ENCODE assay signal across 18 cellular contexts in genomic region chr12:11991604-11992003, GRCh38.
"Had no signal": no experiment of that assay in that cellular context is flagged by ENCODE, and none has a peak within 500 bp of the region (broad histone marks: within the 10 kb centered on the region; RNA-seq: fewer than 3 reads in every experiment).

No MANE protein-coding gene starts in this region.

- H3K27me3 Mint-ChIP-seq: activated T-helper 17 cell treated with anti-CD3 and anti-CD28 coated beads, Interleukin-2, amount 50 U/mL, for 72 hours; stimulated activated naive CD8-positive, alpha-beta T cell treated with anti-CD3 and anti-CD28 coated beads, Interleukin-15, Interleukin-2, amounts not matched to agents 100 ng/mL and 50 ng/mL, for 24 hours; T-cell had no signal

- H3K4me1 ChIP-seq: esophagus squamous epithelium, foreskin keratinocyte, left lung, psoas muscle had no signal

- H3K36me3 ChIP-seq: esophagus squamous epithelium, left lung, WERI-Rb-1 had no signal

- H3K27ac ChIP-seq: dorsolateral prefrontal cortex, esophagus squamous epithelium, foreskin keratinocyte, left lung, psoas muscle had no signal

- H3K27ac Mint-ChIP-seq: activated CD8-positive, alpha-beta T cell treated with anti-CD3 and anti-CD28 coated beads, Interleukin-2, amount 10 ng/mL, durations not matched to agents 7 days and 5 days; activated T-helper 17 cell treated with anti-CD3 and anti-CD28 coated beads, Interleukin-2, amount 50 U/mL, for 72 hours; nephron progenitor cell; T-cell had no signal

- H3K4me3 Mint-ChIP-seq: activated CD8-positive, alpha-beta T cell treated with anti-CD3 and anti-CD28 coated beads, Interleukin-2, amount 10 ng/mL, durations not matched to agents 7 days and 5 days; activated T-helper 17 cell treated with anti-CD3 and anti-CD28 coated beads, Interleukin-2, amount 50 U/mL, for 72 hours; nephron progenitor cell; stimulated activated naive CD8-positive, alpha-beta T cell treated with anti-CD3 and anti-CD28 coated beads, Interleukin-15, Interleukin-2, amounts not matched to agents 100 ng/mL and 50 ng/mL, for 24 hours; T-cell had no signal

- H3K4me1 Mint-ChIP-seq: nephron progenitor cell had no signal

- DNase-seq: activated CD4-positive, alpha-beta T cell treated with anti-CD3 and anti-CD28 coated beads for 4 hours; activated CD8-positive, alpha-beta T cell treated with anti-CD3 and anti-CD28 coated beads, Interleukin-2, amount 10 ng/mL, durations not matched to agents 7 days and 5 days; activated naive CD4-positive, alpha-beta T cell treated with anti-CD3 and anti-CD28 coated beads, Interleukin-2, amount 50 U/mL, for 16 hours; amygdala; dorsolateral prefrontal cortex; esophagus squamous epithelium; head of caudate nucleus; left lung; nephron progenitor cell; psoas muscle; stimulated activated CD4-positive, alpha-beta T cell treated with anti-CD3 and anti-CD28 coated beads, Interleukin-4, amount 100 ng/mL, for 1 hour; stimulated activated CD8-positive, alpha-beta memory T cell treated with anti-CD3 and anti-CD28 coated beads, Interleukin-4, amount 100 ng/mL, for 48 hours; T-cell had no signal

- H3K4me3 ChIP-seq: dorsolateral prefrontal cortex, esophagus squamous epithelium, left lung, psoas muscle had no signal

- H3K27me3 ChIP-seq: dorsolateral prefrontal cortex, esophagus squamous epithelium, foreskin keratinocyte, left lung had no signal

- ATAC-seq: activated CD8-positive, alpha-beta T cell treated with anti-CD3 and anti-CD28 coated beads, Interleukin-2, amount 10 ng/mL, durations not matched to agents 7 days and 5 days; activated T-helper 17 cell treated with anti-CD3 and anti-CD28 coated beads, Interleukin-2, amount 50 U/mL, for 72 hours; foreskin keratinocyte; left lung; psoas muscle; sciatic nerve; T-cell had no signal

- H3K9me3 ChIP-seq: left lung, psoas muscle had no signal

- H3K9me3 Mint-ChIP-seq: nephron progenitor cell had no signal
